ENCODE assay signal across 16 cellular contexts in the genomic region with DNA sequence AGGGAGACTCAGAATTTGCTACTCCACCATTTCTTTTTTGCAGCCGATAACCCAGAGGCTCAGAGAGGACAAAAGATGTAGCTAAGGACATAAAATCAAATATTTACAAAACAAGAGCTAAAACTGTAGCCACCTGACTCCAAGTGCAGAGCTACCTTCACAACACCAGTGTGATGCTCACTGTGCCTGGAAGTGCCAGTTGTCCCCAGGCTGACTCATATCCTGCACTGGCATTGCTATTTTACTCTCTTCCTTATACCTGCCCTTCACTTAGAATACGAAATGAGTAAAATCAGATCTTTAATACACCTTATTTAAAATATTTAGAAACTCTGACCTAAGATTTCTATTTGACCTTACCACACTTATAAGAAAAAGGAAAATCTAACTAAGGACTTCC.
"Had no signal": no experiment of that assay in that cellular context is flagged by ENCODE, and none has a peak within 500 bp of the region (broad histone marks: within the 10 kb centered on the region; RNA-seq: fewer than 3 reads in every experiment).

No MANE protein-coding gene starts in this region.

- H3K36me3 ChIP-seq: adrenal gland, breast epithelium, esophagus squamous epithelium, lower lobe of right lung, stomach, vagina had no signal

- H3K27ac ChIP-seq: adrenal gland, breast epithelium, coronary artery, esophagus squamous epithelium, lower lobe of right lung, parathyroid adenoma, stomach, vagina, VCaP had no signal

- DNase-seq: activated CD4-positive, alpha-beta T cell treated with anti-CD3 and anti-CD28 coated beads, Interleukin-2, amount 50 U/mL, for 1 hour; activated CD4-positive, CD25-positive, alpha-beta regulatory T cell treated with anti-CD3 and anti-CD28 coated beads, Interleukin-2, amount 50 U/mL, for 72 hours; activated gamma-delta T cell; adrenal gland; esophagus squamous epithelium; lower lobe of right lung; stimulated activated CD4-positive, alpha-beta T cell treated with anti-CD3 and anti-CD28 coated beads, Interleukin-4, amount 100 ng/mL, for 24 hours; stomach; trophoblast cell had no signal

- H3K4me3 ChIP-seq: adrenal gland, breast epithelium, coronary artery, esophagus squamous epithelium, lower lobe of right lung, stomach, vagina had no signal

- H2AFZ ChIP-seq: parathyroid adenoma had no signal

- FAIRE-seq: astrocyte, endometrium had no signal

- H3K27me3 ChIP-seq: adrenal gland, breast epithelium, esophagus squamous epithelium, stomach, vagina had no signal

- H3K9ac ChIP-seq: parathyroid adenoma had no signal

- H3K9me3 ChIP-seq: adrenal gland, breast epithelium, esophagus squamous epithelium, lower lobe of right lung, stomach, vagina had no signal

- H3K79me2 ChIP-seq: parathyroid adenoma had no signal

- H3K4me1 ChIP-seq: adrenal gland, breast epithelium, lower lobe of right lung, parathyroid adenoma, vagina had no signal
